Comparison of ENCODE assay signal across 1 cellular context in the genomic region with DNA sequence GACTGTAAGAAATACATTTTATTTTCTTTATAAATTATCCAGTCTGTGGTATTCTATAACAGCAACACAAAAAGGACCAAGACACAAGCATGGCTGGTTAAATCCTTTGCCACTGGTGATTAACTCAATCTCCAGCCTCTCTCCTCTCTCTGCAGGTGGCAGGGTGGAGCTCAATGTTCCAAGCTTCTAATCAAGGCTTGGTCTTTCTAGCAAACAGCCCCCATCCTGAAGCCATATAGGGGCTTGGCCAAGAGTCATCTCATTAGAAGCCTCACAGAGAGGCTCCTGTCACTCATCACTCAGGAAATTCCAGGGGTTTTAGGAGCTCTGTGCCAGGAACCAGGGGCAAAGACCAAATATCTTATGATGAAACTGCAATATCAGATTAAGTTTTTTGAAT.
TF ChIP-seq lines count a peak whose summit lies in the region.

No MANE protein-coding gene starts in this region.

TF ChIP-seq in IMR-90, 13 proteins besides CTCF, POLR2A, EP300 and RAD21:
- TF ChIP-seq RCOR1 (IDR thresholded peaks at IDR 0.05; ENCODE audit: insufficient replicate concordance, low read length): no peak
- TF ChIP-seq, protein P1, sequence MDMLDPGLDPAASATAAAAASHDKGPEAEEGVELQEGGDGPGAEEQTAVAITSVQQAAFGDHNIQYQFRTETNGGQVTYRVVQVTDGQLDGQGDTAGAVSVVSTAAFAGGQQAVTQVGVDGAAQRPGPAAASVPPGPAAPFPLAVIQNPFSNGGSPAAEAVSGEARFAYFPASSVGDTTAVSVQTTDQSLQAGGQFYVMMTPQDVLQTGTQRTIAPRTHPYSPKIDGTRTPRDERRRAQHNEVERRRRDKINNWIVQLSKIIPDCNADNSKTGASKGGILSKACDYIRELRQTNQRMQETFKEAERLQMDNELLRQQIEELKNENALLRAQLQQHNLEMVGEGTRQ (IDR thresholded peaks at IDR 0.05; ENCODE audit: low read depth, low read length): no peak
- no peak for TF ChIP-seq CHD1 (IDR thresholded peaks at IDR 0.05; ENCODE audit: low read depth, low read length)
- TF ChIP-seq, protein P2, sequence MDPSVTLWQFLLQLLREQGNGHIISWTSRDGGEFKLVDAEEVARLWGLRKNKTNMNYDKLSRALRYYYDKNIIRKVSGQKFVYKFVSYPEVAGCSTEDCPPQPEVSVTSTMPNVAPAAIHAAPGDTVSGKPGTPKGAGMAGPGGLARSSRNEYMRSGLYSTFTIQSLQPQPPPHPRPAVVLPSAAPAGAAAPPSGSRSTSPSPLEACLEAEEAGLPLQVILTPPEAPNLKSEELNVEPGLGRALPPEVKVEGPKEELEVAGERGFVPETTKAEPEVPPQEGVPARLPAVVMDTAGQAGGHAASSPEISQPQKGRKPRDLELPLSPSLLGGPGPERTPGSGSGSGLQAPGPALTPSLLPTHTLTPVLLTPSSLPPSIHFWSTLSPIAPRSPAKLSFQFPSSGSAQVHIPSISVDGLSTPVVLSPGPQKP (IDR thresholded peaks at IDR 0.05; ENCODE audit: borderline replicate concordance, low read depth, low read length): no peak
- TF ChIP-seq MAFK (IDR thresholded peaks at IDR 0.05; ENCODE audit: low read depth, low read length): no peak
- no peak for TF ChIP-seq RFX5 (IDR thresholded peaks at IDR 0.05; ENCODE audit: low read depth, low read length)
- no peak for TF ChIP-seq FOS (IDR thresholded peaks at IDR 0.05; ENCODE audit: low read depth, low read length)
- no peak for TF ChIP-seq NFE2L2 (IDR thresholded peaks at IDR 0.05; ENCODE audit: low read depth, low read length)
